ENCODE assay signal across 23 cellular contexts in genomic region chr2:189299974-189300373, GRCh38.
DNase-seq lines count a peak whose midpoint lies in the region; ATAC-seq, FAIRE-seq and TF ChIP-seq lines count a peak whose summit lies in the region.
"Had no signal": no experiment of that assay in that cellular context is flagged by ENCODE, and none has a peak within 500 bp of the region (broad histone marks: within the 10 kb centered on the region; RNA-seq: fewer than 3 reads in every experiment).

No MANE protein-coding gene starts in this region.

- TF ChIP-seq EP300 in K562 (IDR thresholded peaks at IDR 0.05; ENCODE audit: low read length), result no peak

- H3K27me3 ChIP-seq in CD4-positive, alpha-beta T cell (ENCODE audit: control insufficient read depth, insufficient read depth, low read length), result no peaks in the 10 kb centered on the region
- H3K27me3 ChIP-seq in K562 (ENCODE audit: control insufficient read depth in 2 of 2, insufficient read depth in 2 of 2, low read length in 2 of 2) (no peaks in the 10 kb centered on the region), HAP-1 (ENCODE audit: low read depth) (no peaks in the 10 kb centered on the region)

- H3K9ac ChIP-seq in K562 (ENCODE audit: insufficient read depth in 1 of 2, low read depth in 2 of 2, low read length in 2 of 2), result no peak overlapping the region
- H3K9ac ChIP-seq: GM23248 had no signal

- peaks cover 88% of the 10 kb centered on the region for H3K4me1 Mint-ChIP-seq in activated naive CD4-positive, alpha-beta T cell treated with anti-CD3 and anti-CD28 coated beads for 36 hours (ENCODE audit: low read depth)
- H3K4me1 Mint-ChIP-seq in CD4-positive, alpha-beta T cell (ENCODE audit: low read depth), result peaks cover 96% of the 10 kb centered on the region
- H3K4me1 Mint-ChIP-seq in activated CD8-positive, alpha-beta T cell treated with anti-CD3 and anti-CD28 coated beads, Interleukin-2, amount 10 ng/mL, durations not matched to agents 7 days and 5 days (ENCODE audit: low read depth), result peaks cover 83% of the 10 kb centered on the region
- H3K4me1 Mint-ChIP-seq in chondrocyte (ENCODE audit: low read depth), result peaks cover 40% of the 10 kb centered on the region

- H3K9me1 ChIP-seq in K562 (ENCODE audit: control insufficient read depth, insufficient read depth, low read length), result no peaks in the 10 kb centered on the region

- no peak for TF ChIP-seq RAD21 in K562 (CRISPR knock-in tag; conservative IDR thresholded peaks at IDR 0.05 in 1 of 2, IDR thresholded peaks at IDR 0.05 in 1 of 2)

- ATAC-seq in activated naive CD4-positive, alpha-beta T cell treated with anti-CD3 and anti-CD28 coated beads, Interleukin-2, amount 50 U/mL, for 72 hours, result no peak
- no peak for ATAC-seq in CD4-positive, alpha-beta T cell (ENCODE audit: poor library complexity)
- no peak for ATAC-seq in activated CD8-positive, alpha-beta T cell treated with anti-CD3 and anti-CD28 coated beads, Interleukin-2, amount 10 ng/mL, durations not matched to agents 7 days and 5 days
- ATAC-seq in K562 (no peak), GM21526 (IDR thresholded peaks at IDR 0.05; ENCODE audit: low FRiP score, unreplicated experiment) (no peak)
- ATAC-seq: Panc1 had no signal

- no peak overlapping the region for H3K27ac ChIP-seq in CD4-positive, alpha-beta T cell (ENCODE audit: low read depth, low read length)
- no peak overlapping the region for H3K27ac ChIP-seq in K562 (ENCODE audit: extremely low read depth, low read depth, low read length)
- H3K27ac ChIP-seq: GM23248, RWPE1 had no signal

- no peak overlapping the region for H3K4me3 Mint-ChIP-seq in activated naive CD4-positive, alpha-beta T cell treated with anti-CD3 and anti-CD28 coated beads for 36 hours
- H3K4me3 Mint-ChIP-seq in CD4-positive, alpha-beta T cell, result no peak overlapping the region
- H3K4me3 Mint-ChIP-seq in activated CD8-positive, alpha-beta T cell treated with anti-CD3 and anti-CD28 coated beads, Interleukin-2, amount 10 ng/mL, durations not matched to agents 7 days and 5 days, result no peak overlapping the region
- no peak overlapping the region for H3K4me3 Mint-ChIP-seq in chondrocyte (ENCODE audit: unreplicated experiment)

- no peak for FAIRE-seq in K562 (lab: Jason Lieb, UNC)
- FAIRE-seq: GM18507 had no signal

- H3K4me3 ChIP-seq in K562 (no peak overlapping the region), HAP-1 (no peak overlapping the region)
- H3K4me3 ChIP-seq: GM23248 had no signal

- H3K79me2 ChIP-seq in K562 (ENCODE audit: control insufficient read depth, insufficient read depth, low read length), result no peaks in the 10 kb centered on the region

- H3K27me3 Mint-ChIP-seq in activated naive CD4-positive, alpha-beta T cell treated with anti-CD3 and anti-CD28 coated beads for 36 hours (ENCODE audit: low read depth), result no peaks in the 10 kb centered on the region
- no peaks in the 10 kb centered on the region for H3K27me3 Mint-ChIP-seq in CD4-positive, alpha-beta T cell
- H3K27me3 Mint-ChIP-seq in activated CD8-positive, alpha-beta T cell treated with anti-CD3 and anti-CD28 coated beads, Interleukin-2, amount 10 ng/mL, durations not matched to agents 7 days and 5 days (ENCODE audit: low read depth), result no peaks in the 10 kb centered on the region
- H3K27me3 Mint-ChIP-seq in chondrocyte (ENCODE audit: low read depth), result no peaks in the 10 kb centered on the region

- BruUV-seq in K562 (replicated peaks; lab: Mats Ljungman, UMichigan), result no TSS peak

- intact Hi-C loops in activated naive CD4-positive, alpha-beta T cell treated with anti-CD3 and anti-CD28 coated beads for 36 hours (cut with micrococcal nuclease), result loop anchor here (5.0 to 10.0 kb wide), 8 partner anchors 107 to 1725 kb away; partner anchors contain the start of genes NEMP2, OSGEPL1 and SLC40A1
- intact Hi-C loops in CD4-positive, alpha-beta T cell (cut with DNase I, micrococcal nuclease), result no loop called here
- intact Hi-C loops in K562 (cut with micrococcal nuclease), result loop anchor here (10.0 kb wide), 1 partner anchor 115 kb away; no protein-coding TSS in a partner anchor

- H4K20me1 ChIP-seq in K562 (replicated peaks; ENCODE audit: control insufficient read depth, insufficient read depth, low read length), result no peaks in the 10 kb centered on the region

- no peak for TF ChIP-seq POLR2A in K562 (conservative IDR thresholded peaks at IDR 0.05)

- in situ Hi-C loops in K562 (cut with MboI) (no loop called here), HAP-1 (cut with MboI; ENCODE audit: low sequenced_read_pairs) (loop anchor here (25.0 kb wide), 1 partner anchor 213 kb away; no protein-coding TSS in a partner anchor)

- no peak for DNase-seq in activated naive CD4-positive, alpha-beta T cell treated with anti-CD3 and anti-CD28 coated beads for 36 hours
- no peak for DNase-seq in activated naive CD4-positive, alpha-beta T cell treated with anti-CD3 and anti-CD28 coated beads, Interleukin-2, amount 50 U/mL, for 72 hours (ENCODE audit: low spot score in 2 of 2)
- no peak for DNase-seq in CD4-positive, alpha-beta T cell
- DNase-seq in activated CD8-positive, alpha-beta T cell treated with anti-CD3 and anti-CD28 coated beads, Interleukin-2, amount 10 ng/mL, durations not matched to agents 7 days and 5 days, result no peak
- DNase-seq in K562 (ENCODE audit: extremely low read depth in 1 of 4, low spot score in 3 of 4) (no peak), chondrocyte (ENCODE audit: low spot score) (no peak), HAP-1 (ENCODE audit: low spot score in 2 of 2) (no peak)
- DNase-seq: 8988T, DMS153, GM23248, H7, KBM-7, NCI-H1048, NCI-H1417 treated with DMSO at 0.1 percent for 48 hours, NCI-H1694 treated with DMSO at 0.1 percent for 48 hours, NCI-H2081, NCI-H2227 treated with DMSO at 0.1 percent for 48 hours, NCI-H69, SHP77 had no signal

- no peaks in the 10 kb centered on the region for H3K4me1 ChIP-seq in K562 (replicated peaks in 1 of 2; ENCODE audit: control insufficient read depth in 2 of 2, insufficient read depth in 2 of 2, low read length in 2 of 2)
- H3K4me1 ChIP-seq in HAP-1, result no peaks in the 10 kb centered on the region

- TF ChIP-seq CTCF in CD4-positive, alpha-beta T cell (IDR thresholded peaks at IDR 0.05), result no peak
- TF ChIP-seq CTCF in K562 (IDR thresholded peaks at IDR 0.05 in 2 of 3, conservative IDR thresholded peaks at IDR 0.05 in 1 of 3; ENCODE audit: insufficient read depth in 2 of 3, low read depth in 1 of 3, low read length in 3 of 3) (no peak), chondrocyte (IDR thresholded peaks at IDR 0.05) (no peak)

- H3K36me3 ChIP-seq in K562 (ENCODE audit: control insufficient read depth, insufficient read depth, low read length), result no peaks in the 10 kb centered on the region
- no peaks in the 10 kb centered on the region for H3K36me3 ChIP-seq in HAP-1 (replicated peaks)

- POLR2A ChIA-PET in CD4-positive, alpha-beta T cell (lab: Charles Lee), result interaction anchor here (1.3 to 1.4 kb wide), 2 partner anchors 13 to 280 kb away, joined by 3 read pairs; partner anchors contain the start of gene SLC40A1
- POLR2A ChIA-PET in activated CD8-positive, alpha-beta T cell treated with anti-CD3 and anti-CD28 coated beads, Interleukin-2, amount 10 ng/mL, durations not matched to agents 7 days and 5 days (lab: Charles Lee), result no interaction called here
- POLR2A ChIA-PET in K562 (lab: Yijun Ruan, JAX), result no interaction called here

- no peaks in the 10 kb centered on the region for H3K36me3 Mint-ChIP-seq in activated naive CD4-positive, alpha-beta T cell treated with anti-CD3 and anti-CD28 coated beads for 36 hours (ENCODE audit: low read depth)
- peaks cover 4 to 63% of the 10 kb centered on the region in 2 donors for H3K36me3 Mint-ChIP-seq in activated naive CD4-positive, alpha-beta T cell treated with anti-CD3 and anti-CD28 coated beads, Interleukin-2, amount 50 U/mL, for 72 hours
- no peaks in the 10 kb centered on the region for H3K36me3 Mint-ChIP-seq in CD4-positive, alpha-beta T cell (ENCODE audit: low read depth)
- peaks cover 60% of the 10 kb centered on the region for H3K36me3 Mint-ChIP-seq in activated CD8-positive, alpha-beta T cell treated with anti-CD3 and anti-CD28 coated beads, Interleukin-2, amount 10 ng/mL, durations not matched to agents 7 days and 5 days (ENCODE audit: low read depth)
- H3K36me3 Mint-ChIP-seq in chondrocyte (ENCODE audit: low read depth), result no peaks in the 10 kb centered on the region

- H3K9me3 Mint-ChIP-seq in activated naive CD4-positive, alpha-beta T cell treated with anti-CD3 and anti-CD28 coated beads for 36 hours, result no peaks in the 10 kb centered on the region
- H3K9me3 Mint-ChIP-seq in activated naive CD4-positive, alpha-beta T cell treated with anti-CD3 and anti-CD28 coated beads, Interleukin-2, amount 50 U/mL, for 72 hours, result peaks cover 0 to 7% of the 10 kb centered on the region in 2 donors
- H3K9me3 Mint-ChIP-seq in CD4-positive, alpha-beta T cell, result peaks cover 4% of the 10 kb centered on the region
- peaks cover 5% of the 10 kb centered on the region for H3K9me3 Mint-ChIP-seq in activated CD8-positive, alpha-beta T cell treated with anti-CD3 and anti-CD28 coated beads, Interleukin-2, amount 10 ng/mL, durations not matched to agents 7 days and 5 days (ENCODE audit: insufficient read depth)
- peaks cover 2% of the 10 kb centered on the region for H3K9me3 Mint-ChIP-seq in chondrocyte (ENCODE audit: low read depth)

- CTCF ChIA-PET in activated naive CD4-positive, alpha-beta T cell treated with anti-CD3 and anti-CD28 coated beads for 36 hours (lab: Charles Lee), result interaction anchor here (1.4 kb wide), 1 partner anchor 157 kb away, joined by 6 read pairs; no protein-coding TSS in a partner anchor
- CTCF ChIA-PET in CD4-positive, alpha-beta T cell (lab: Charles Lee), result no interaction called here
- CTCF ChIA-PET in activated CD8-positive, alpha-beta T cell treated with anti-CD3 and anti-CD28 coated beads, Interleukin-2, amount 10 ng/mL, durations not matched to agents 7 days and 5 days (lab: Charles Lee), result no interaction called here
- CTCF ChIA-PET in K562 (lab: Yijun Ruan, JAX; ENCODE audit: low intra/inter-chr PET ratio), result no interaction called here

- H3K9me3 ChIP-seq in CD4-positive, alpha-beta T cell (ENCODE audit: control insufficient read depth, low read length), result no peaks in the 10 kb centered on the region
- H3K9me3 ChIP-seq in K562 (replicated peaks; ENCODE audit: control insufficient read depth, insufficient read depth, low read depth, low read length) (no peaks in the 10 kb centered on the region), HAP-1 (no peaks in the 10 kb centered on the region)

- H3K4me2 ChIP-seq in K562 (ENCODE audit: insufficient read depth, low read length), result no peak overlapping the region

- no peak overlapping the region for H2AFZ ChIP-seq in K562 (ENCODE audit: low read depth, low read length)
- H2AFZ ChIP-seq: GM23248 had no signal

- H3K27ac Mint-ChIP-seq in activated naive CD4-positive, alpha-beta T cell treated with anti-CD3 and anti-CD28 coated beads for 36 hours, result peak overlapping the region; percentile 89
- peak overlapping the region in 1 of 2 donors; percentile 88 for H3K27ac Mint-ChIP-seq in activated naive CD4-positive, alpha-beta T cell treated with anti-CD3 and anti-CD28 coated beads, Interleukin-2, amount 50 U/mL, for 72 hours
- H3K27ac Mint-ChIP-seq in CD4-positive, alpha-beta T cell, result peak overlapping the region; percentile 76
- H3K27ac Mint-ChIP-seq in activated CD8-positive, alpha-beta T cell treated with anti-CD3 and anti-CD28 coated beads, Interleukin-2, amount 10 ng/mL, durations not matched to agents 7 days and 5 days, result peak overlapping the region; percentile 91
- H3K27ac Mint-ChIP-seq in chondrocyte (ENCODE audit: unreplicated experiment), result no peak overlapping the region

- 0% methylated on average over 1 of the region's 1 CpG for WGBS in K562 (ENCODE audit: insufficient coverage, low coverage, missing lambda C conversion rate)

Comparison
In these comparisons a context has a peak if more than half of its experiments do, and no peak if none do; other contexts are left out.
1. intact Hi-C loops: an anchor here in activated naive CD4-positive, alpha-beta T cell treated with anti-CD3 and anti-CD28 coated beads for 36 hours (5.0 to 10.0 kb wide) and K562 (10.0 kb wide); none called in CD4-positive, alpha-beta T cell.